ENCODE assay signal across 24 cellular contexts in the genomic region with DNA sequence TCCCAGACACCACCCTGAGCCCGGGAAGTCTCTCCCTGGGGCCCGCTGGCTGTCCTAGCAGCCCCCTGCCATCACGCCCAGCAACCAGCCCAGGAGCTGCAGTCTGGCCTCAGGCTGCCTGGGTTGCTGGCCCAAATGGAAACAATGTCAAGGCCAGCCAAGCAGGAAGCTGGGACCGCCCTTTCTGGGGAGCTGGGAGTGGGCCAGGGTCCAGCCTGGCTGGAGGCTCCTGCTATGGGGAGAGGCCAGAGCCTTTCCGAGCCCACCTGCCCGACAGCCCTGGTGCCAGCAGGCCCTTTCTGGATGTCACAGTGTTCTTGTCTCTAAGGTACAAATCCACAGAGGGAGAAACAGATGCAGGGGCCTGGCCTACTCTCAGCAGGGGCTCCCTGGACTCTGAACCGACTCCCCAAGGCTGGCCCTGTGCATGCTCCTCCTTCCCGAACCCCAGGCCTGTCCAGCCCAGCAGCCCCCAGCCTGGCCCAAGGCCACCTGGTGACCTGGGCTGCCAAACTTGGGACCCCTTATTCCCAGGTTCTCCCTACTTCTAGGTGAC. TPM values are rescaled to one million over a fixed set of nuclear protein-coding genes. Genes with fewer than 3 reads are reported as not detected.
DNase-seq lines count a peak whose midpoint lies in the region; ATAC-seq and TF ChIP-seq lines count a peak whose summit lies in the region.
"Had no signal": no experiment of that assay in that cellular context is flagged by ENCODE, and none has a peak within 500 bp of the region (broad histone marks: within the 10 kb centered on the region; RNA-seq: fewer than 3 reads in every experiment).

No MANE protein-coding gene starts in this region.

- H3K36me3 ChIP-seq in H7 (replicated peaks; ENCODE audit: control insufficient read depth, insufficient read depth, low read length), result no peaks in the 10 kb centered on the region; the same call in 1 of the 2 replicates
- no peaks in the 10 kb centered on the region for H3K36me3 ChIP-seq in neuronal stem cell (replicated peaks in 1 of 2; ENCODE audit: control insufficient read depth in 2 of 2, insufficient read depth in 2 of 2, low read length in 2 of 2)
- H3K36me3 ChIP-seq: HAP-1 had no signal

- no peak overlapping the region for H3K9ac ChIP-seq in neuronal stem cell (ENCODE audit: low read depth, low read length, poor library complexity)
- H3K9ac ChIP-seq: KMS-11 had no signal

- peak overlapping the region; percentile 87 for H2AK5ac ChIP-seq in neuronal stem cell (ENCODE audit: low read depth, low read length)

- H2BK15ac ChIP-seq in neuronal stem cell (ENCODE audit: low read length), result peak overlapping the region; percentile 84

- no peak overlapping the region for H4K8ac ChIP-seq in neuronal stem cell (ENCODE audit: low read depth, low read length)

- H3K9me3 Mint-ChIP-seq in activated T-cell treated with anti-CD3 and anti-CD28 coated beads, Interleukin-2, amount 50 U/mL, for 72 hours, result peaks cover 7 to 12% of the 10 kb centered on the region in 2 donors
- H3K9me3 Mint-ChIP-seq in type B pancreatic cell, result no peaks in the 10 kb centered on the region

- no peak overlapping the region for H3K27ac ChIP-seq in neuronal stem cell (replicated peaks; ENCODE audit: low read length)
- H3K27ac ChIP-seq: C4-2B, KMS-11 had no signal

- peak overlapping the region; percentile 68 for H2BK5ac ChIP-seq in neuronal stem cell (ENCODE audit: low read length)

- peak overlapping the region; percentile 73 for H3K18ac ChIP-seq in neuronal stem cell (ENCODE audit: low read length)

- peaks cover 33% of the 10 kb centered on the region for H3K27me3 Mint-ChIP-seq in activated T-cell treated with anti-CD3 and anti-CD28 coated beads, Interleukin-2, amount 50 U/mL, for 72 hours (ENCODE audit: low read depth)
- peaks cover 41% of the 10 kb centered on the region for H3K27me3 Mint-ChIP-seq in type B pancreatic cell

- H3K4me3 Mint-ChIP-seq in activated T-cell treated with anti-CD3 and anti-CD28 coated beads, Interleukin-2, amount 50 U/mL, for 72 hours, result no peak overlapping the region
- no peak overlapping the region for H3K4me3 Mint-ChIP-seq in type B pancreatic cell

- no peak overlapping the region for H3K4me2 ChIP-seq in neuronal stem cell (ENCODE audit: insufficient read depth, low read length, poor library complexity, severe bottlenecking)
- H3K4me2 ChIP-seq: KMS-11 had no signal

- H2BK12ac ChIP-seq in neuronal stem cell (ENCODE audit: low read length), result peak overlapping the region; percentile 31

- no peaks in the 10 kb centered on the region for H3K4me1 Mint-ChIP-seq in activated T-cell treated with anti-CD3 and anti-CD28 coated beads, Interleukin-2, amount 50 U/mL, for 72 hours (ENCODE audit: low read depth)
- H3K4me1 Mint-ChIP-seq in type B pancreatic cell (ENCODE audit: unreplicated experiment), result peaks cover 6% of the 10 kb centered on the region

- no peak overlapping the region for H2BK120ac ChIP-seq in neuronal stem cell (ENCODE audit: low read depth, low read length)

- H3K4ac ChIP-seq in neuronal stem cell (ENCODE audit: low read length), result no peak overlapping the region

- H4K91ac ChIP-seq in neuronal stem cell (ENCODE audit: low read depth, low read length, poor library complexity), result no peak overlapping the region

- ATAC-seq in activated T-cell treated with anti-CD3 and anti-CD28 coated beads, Interleukin-2, amount 50 U/mL, for 72 hours (replicated peaks in 1 of 2), result no peak
- ATAC-seq: SK-N-SH treated with all-trans-retinoic acid at 6 μM for 48 hours had no signal

- H3K36me3 Mint-ChIP-seq in activated T-cell treated with anti-CD3 and anti-CD28 coated beads, Interleukin-2, amount 50 U/mL, for 72 hours (ENCODE audit: insufficient read depth in 2 of 2), result peaks cover 11% of the 10 kb centered on the region in 2 donors
- H3K36me3 Mint-ChIP-seq in type B pancreatic cell, result no peaks in the 10 kb centered on the region

- no peak overlapping the region for H3K4me3 ChIP-seq in H7 (ENCODE audit: insufficient read depth, low read depth, low read length)
- H3K4me3 ChIP-seq in neuronal stem cell (ENCODE audit: low read length in 2 of 2), result no peak overlapping the region
- H3K4me3 ChIP-seq: HAP-1 had no signal

- no peak overlapping the region for H3K27ac Mint-ChIP-seq in activated T-cell treated with anti-CD3 and anti-CD28 coated beads, Interleukin-2, amount 50 U/mL, for 72 hours
- no peak overlapping the region for H3K27ac Mint-ChIP-seq in type B pancreatic cell

- no peak overlapping the region for H3K23ac ChIP-seq in neuronal stem cell (ENCODE audit: low read depth, low read length, poor library complexity)

- no peak overlapping the region for H2AFZ ChIP-seq in neuronal stem cell (ENCODE audit: low read length)

- DNase-seq in activated T-cell treated with anti-CD3 and anti-CD28 coated beads, Interleukin-2, amount 50 U/mL, for 1 hour, result peak; percentile 17
- DNase-seq in activated T-cell treated with anti-CD3 and anti-CD28 coated beads, Interleukin-2, amount 50 U/mL, for 72 hours, result no peak
- DNase-seq in H7 (peak; percentile 57), neuronal stem cell (ENCODE audit: low spot score) (no peak), type B pancreatic cell (ENCODE audit: extremely low spot score, unreplicated experiment) (peak; percentile 68), HuH-7 (ENCODE audit: low spot score) (no peak), middle frontal gyrus (ENCODE audit: extremely low spot score, low spot score) (no peak), kidney tubule cell (ENCODE audit: low spot score) (no peak)
- DNase-seq: DMS53; EL; GF-D8; IMR-90; NCI-H1105; NCI-H146; NCI-H2029 treated with DMSO at 0.1 percent for 48 hours; NCI-H226; NCI-H524; NCI-H774; NK-92 treated with Interleukin-12 subunit alpha and Interleukin-12 subunit beta, amount 100 ng/mL, for 24 hours had no signal

- WGBS in neuronal stem cell (ENCODE audit: extremely low coverage in 2 of 2, insufficient read length in 2 of 2, insufficient replicate concordance in 1 of 2), 2 donors, result no CpG with 5 or more reads among the region's 8 CpGs

- peak overlapping the region; percentile 50 for H3K14ac ChIP-seq in neuronal stem cell (ENCODE audit: low read length)

- H3K27me3 ChIP-seq in H7 (ENCODE audit: control insufficient read depth, insufficient read depth, low read length) (peaks cover 29% of the 10 kb centered on the region), neuronal stem cell (ENCODE audit: control insufficient read depth in 3 of 3, insufficient read depth in 3 of 3, low read depth in 1 of 3, low read length in 3 of 3) (peaks cover 10 to 34% (median 19%) of the 10 kb centered on the region in 3 experiments)

- H3K4me1 ChIP-seq in neuronal stem cell (ENCODE audit: control insufficient read depth in 2 of 2, insufficient read depth in 1 of 2, low read depth in 1 of 2, low read length in 2 of 2), result peaks cover 0 to 3% of the 10 kb centered on the region in 2 donors
- H3K4me1 ChIP-seq: HAP-1 had no signal

- no peaks in the 10 kb centered on the region for H3K79me1 ChIP-seq in neuronal stem cell (ENCODE audit: low read depth, low read length)

- peaks cover 7 to 19% of the 10 kb centered on the region in 2 donors for H3K9me3 ChIP-seq in neuronal stem cell (replicated peaks in 1 of 2; ENCODE audit: control insufficient read depth in 2 of 2, insufficient read depth in 1 of 2, low read depth in 1 of 2, low read length in 2 of 2)

- no peak for TF ChIP-seq CTCF in type B pancreatic cell (conservative IDR thresholded peaks at IDR 0.05)

RNA-seq across cellular contexts. Expression of a gene that starts 1.2 kb away (rescaled TPM):
- 1 to 10 TPM; 1.5 to 1.9 TPM for total RNA-seq in activated T-cell treated with anti-CD3 and anti-CD28 coated beads, Interleukin-2, amount 50 U/mL, for 72 hours
- total RNA-seq in H7 (2014; rRNA removed; shearing (Covaris generic)), result 1.3 and 3.0 TPM in 2 replicates
- 1.1 TPM for polyA plus RNA-seq in neuronal stem cell (2013, experiment 1 of 2)
- polyA plus RNA-seq in neuronal stem cell (2013, experiment 2 of 2), result 1.4 TPM
- 1.1 TPM in 1 of 2 replicates, not detected in the other for total RNA-seq in type B pancreatic cell (ENCODE audit: low replicate concordance)
- total RNA-seq: HT1080 had no signal

RNA-seq across cellular contexts. Expression of a gene that starts 47.4 kb away (rescaled TPM):
- total RNA-seq in activated T-cell treated with anti-CD3 and anti-CD28 coated beads, Interleukin-2, amount 50 U/mL, for 72 hours, result 10 to 100 TPM; 34.8 to 39.2 TPM
- 62.9 and 83.5 TPM in 2 replicates for total RNA-seq in H7 (2014; rRNA removed; shearing (Covaris generic))
- polyA plus RNA-seq in neuronal stem cell (2013, experiment 1 of 2), result 35.1 TPM
- 35.3 TPM for polyA plus RNA-seq in neuronal stem cell (2013, experiment 2 of 2)
- 33.7 and 40.3 TPM in 2 replicates for total RNA-seq in type B pancreatic cell (ENCODE audit: low replicate concordance)

Comparison
In these comparisons a context has a peak if more than half of its experiments do, and no peak if none do; other contexts are left out.
1. DNase-seq: peak in activated T-cell treated with anti-CD3 and anti-CD28 coated beads, Interleukin-2, amount 50 U/mL, for 1 hour (single experiment), H7 (single experiment) and type B pancreatic cell (single experiment); none in activated T-cell treated with anti-CD3 and anti-CD28 coated beads, Interleukin-2, amount 50 U/mL, for 72 hours (0 of 2), neuronal stem cell (single experiment), HuH-7 (single experiment), middle frontal gyrus (single experiment) and kidney tubule cell (single experiment).